ENCODE assay signal across 8 cellular contexts in genomic region chr9:22469928-22470544, GRCh38. TPM values are rescaled to one million over a fixed set of nuclear protein-coding genes. Genes with fewer than 3 reads are reported as not detected.
DNase-seq lines count a peak whose midpoint lies in the region; ATAC-seq and TF ChIP-seq lines count a peak whose summit lies in the region.

No MANE protein-coding gene starts in this region.

- peak; percentile 40 to 55 for DNase-seq in AML-193 (lab: John Stamatoyannopoulos, UW)
- DNase-seq in NCI-H524 treated with DMSO at 0.1 percent for 48 hours (lab: John Stamatoyannopoulos, UW), result peak; percentile 6
- DNase-seq in coronary artery (ENCODE audit: low spot score), result no peak
- no peak for DNase-seq in naive thymus-derived CD4-positive, alpha-beta T cell
- DNase-seq in mesenteric fat pad (ENCODE audit: low spot score), result no peak
- DNase-seq in activated T-helper 1 cell treated with anti-CD3 and anti-CD28 coated beads, Interleukin-12 subunit alpha, Interleukin-12 subunit beta, Interleukin-2, Interleukin-4 antibody, amounts not matched to agents 30 ng/mL and 10 ng/mL and 1 ng/mL, durations not matched to agents 14 hours and 24 hours and 36 hours (ENCODE audit: low spot score), result no peak

- H3K4me3 Mint-ChIP-seq in naive thymus-derived CD4-positive, alpha-beta T cell, result no peak overlapping the region
- H3K4me3 Mint-ChIP-seq in activated T-helper 1 cell treated with anti-CD3 and anti-CD28 coated beads, Interleukin-12 subunit alpha, Interleukin-12 subunit beta, Interleukin-2, Interleukin-4 antibody, amounts not matched to agents 30 ng/mL and 10 ng/mL and 1 ng/mL, durations not matched to agents 14 hours and 24 hours and 36 hours, result no peak overlapping the region

- peak; percentile 37 for TF ChIP-seq CTCF in coronary artery (IDR thresholded peaks at IDR 0.05)

- intact Hi-C loops in naive thymus-derived CD4-positive, alpha-beta T cell (cut with micrococcal nuclease), result loop anchor here in 1 of 2 donors (10.0 kb wide), 1 partner anchor 55 kb away; no protein-coding TSS in a partner anchor
- intact Hi-C loops in activated T-helper 1 cell treated with anti-CD3 and anti-CD28 coated beads, Interleukin-12 subunit alpha, Interleukin-12 subunit beta, Interleukin-2, Interleukin-4 antibody, amounts not matched to agents 30 ng/mL and 10 ng/mL and 1 ng/mL, durations not matched to agents 14 hours and 24 hours and 36 hours (cut with micrococcal nuclease), result no loop called here

- H3K9me3 Mint-ChIP-seq in naive thymus-derived CD4-positive, alpha-beta T cell, result no peaks in the 10 kb centered on the region
- H3K9me3 Mint-ChIP-seq in activated T-helper 1 cell treated with anti-CD3 and anti-CD28 coated beads, Interleukin-12 subunit alpha, Interleukin-12 subunit beta, Interleukin-2, Interleukin-4 antibody, amounts not matched to agents 30 ng/mL and 10 ng/mL and 1 ng/mL, durations not matched to agents 14 hours and 24 hours and 36 hours, result no peaks in the 10 kb centered on the region

- no peaks in the 10 kb centered on the region for H3K36me3 ChIP-seq in naive thymus-derived CD4-positive, alpha-beta T cell (ENCODE audit: control insufficient read depth in 2 of 3, insufficient read depth in 3 of 3, low read length in 3 of 3)

- H3K4me1 Mint-ChIP-seq in naive thymus-derived CD4-positive, alpha-beta T cell, result no peaks in the 10 kb centered on the region
- H3K4me1 Mint-ChIP-seq in activated T-helper 1 cell treated with anti-CD3 and anti-CD28 coated beads, Interleukin-12 subunit alpha, Interleukin-12 subunit beta, Interleukin-2, Interleukin-4 antibody, amounts not matched to agents 30 ng/mL and 10 ng/mL and 1 ng/mL, durations not matched to agents 14 hours and 24 hours and 36 hours (ENCODE audit: low read depth), result no peaks in the 10 kb centered on the region

- H3K27ac Mint-ChIP-seq in naive thymus-derived CD4-positive, alpha-beta T cell, result no peak overlapping the region
- no peak overlapping the region for H3K27ac Mint-ChIP-seq in activated T-helper 1 cell treated with anti-CD3 and anti-CD28 coated beads, Interleukin-12 subunit alpha, Interleukin-12 subunit beta, Interleukin-2, Interleukin-4 antibody, amounts not matched to agents 30 ng/mL and 10 ng/mL and 1 ng/mL, durations not matched to agents 14 hours and 24 hours and 36 hours

- no peaks in the 10 kb centered on the region for H3K9me3 ChIP-seq in naive thymus-derived CD4-positive, alpha-beta T cell (ENCODE audit: control insufficient read depth in 2 of 3, low read length in 3 of 3)

- H3K4me3 ChIP-seq in coronary artery, result no peak overlapping the region
- H3K4me3 ChIP-seq in naive thymus-derived CD4-positive, alpha-beta T cell (ENCODE audit: low read length), result no peak overlapping the region

- no peaks in the 10 kb centered on the region for H3K4me1 ChIP-seq in naive thymus-derived CD4-positive, alpha-beta T cell (ENCODE audit: control insufficient read depth in 2 of 2, insufficient read depth in 2 of 2, low read length in 2 of 2)

- H3K27me3 Mint-ChIP-seq in naive thymus-derived CD4-positive, alpha-beta T cell, result no peaks in the 10 kb centered on the region
- peaks cover 1% of the 10 kb centered on the region for H3K27me3 Mint-ChIP-seq in activated T-helper 1 cell treated with anti-CD3 and anti-CD28 coated beads, Interleukin-12 subunit alpha, Interleukin-12 subunit beta, Interleukin-2, Interleukin-4 antibody, amounts not matched to agents 30 ng/mL and 10 ng/mL and 1 ng/mL, durations not matched to agents 14 hours and 24 hours and 36 hours (ENCODE audit: insufficient read depth)

- POLR2A ChIA-PET in naive thymus-derived CD4-positive, alpha-beta T cell (lab: Charles Lee), result no interaction called here

- CTCF ChIA-PET in naive thymus-derived CD4-positive, alpha-beta T cell (lab: Charles Lee), result no interaction called here

- no peaks in the 10 kb centered on the region for H3K36me3 Mint-ChIP-seq in naive thymus-derived CD4-positive, alpha-beta T cell
- no peaks in the 10 kb centered on the region for H3K36me3 Mint-ChIP-seq in activated T-helper 1 cell treated with anti-CD3 and anti-CD28 coated beads, Interleukin-12 subunit alpha, Interleukin-12 subunit beta, Interleukin-2, Interleukin-4 antibody, amounts not matched to agents 30 ng/mL and 10 ng/mL and 1 ng/mL, durations not matched to agents 14 hours and 24 hours and 36 hours (ENCODE audit: low read depth)

- H3K27me3 ChIP-seq in naive thymus-derived CD4-positive, alpha-beta T cell (ENCODE audit: control insufficient read depth in 2 of 2, insufficient read depth in 2 of 2, low read length in 2 of 2), result no peaks in the 10 kb centered on the region

- H3K27ac ChIP-seq in coronary artery, result no peak overlapping the region
- no peak overlapping the region for H3K27ac ChIP-seq in naive thymus-derived CD4-positive, alpha-beta T cell (ENCODE audit: low read depth, low read length)

- peak; percentile 82 for ATAC-seq in GM18519 (IDR thresholded peaks at IDR 0.05; ENCODE audit: low FRiP score, unreplicated experiment)
- ATAC-seq in HG03135 (IDR thresholded peaks at IDR 0.05; ENCODE audit: unreplicated experiment), result peak; percentile 82
- ATAC-seq in naive thymus-derived CD4-positive, alpha-beta T cell, result peak; percentile 56

RNA-seq across cellular contexts. Expression of gene DMRTA1, which starts 23.4 kb away (rescaled TPM):
- total RNA-seq in naive thymus-derived CD4-positive, alpha-beta T cell, result under 1 TPM in 1 of 5 experiments, not detected in 4; 0.10 TPM
- not detected for polyA plus RNA-seq in naive thymus-derived CD4-positive, alpha-beta T cell
- total RNA-seq in mesenteric fat pad, result 0.35 TPM
- not detected in 2 replicates for total RNA-seq in activated T-helper 1 cell treated with anti-CD3 and anti-CD28 coated beads, Interleukin-12 subunit alpha, Interleukin-12 subunit beta, Interleukin-2, Interleukin-4 antibody, amounts not matched to agents 30 ng/mL and 10 ng/mL and 1 ng/mL, durations not matched to agents 14 hours and 24 hours and 36 hours

Comparison
In these comparisons a context has a peak if more than half of its experiments do, and no peak if none do; other contexts are left out.
1. DNase-seq: peak in AML-193 (2 of 2) and NCI-H524 treated with DMSO at 0.1 percent for 48 hours (single experiment); none in coronary artery (single experiment), naive thymus-derived CD4-positive, alpha-beta T cell (0 of 9), mesenteric fat pad (single experiment) and activated T-helper 1 cell treated with anti-CD3 and anti-CD28 coated beads, Interleukin-12 subunit alpha, Interleukin-12 subunit beta, Interleukin-2, Interleukin-4 antibody, amounts not matched to agents 30 ng/mL and 10 ng/mL and 1 ng/mL, durations not matched to agents 14 hours and 24 hours and 36 hours (single experiment).
2. Peak in every context shown above with its lines, with median percentiles within 50 percentile points of each other: ATAC-seq.